ENCODE assay signal across 1 cellular context in genomic region chr1:51265618-51266017, GRCh38.
A peak's percentile ranks its signal among the peaks of the same experiment; 100 is the strongest.
TF ChIP-seq lines count a peak whose summit lies in the region.

No MANE protein-coding gene starts in this region.

TF ChIP-seq in K562, 482 proteins besides CTCF, POLR2A, EP300 and RAD21 (continues in another document):
- no peak for TF ChIP-seq HDAC2 (IDR thresholded peaks at IDR 0.05)
- 0 out of 2 replicates have a peak, but pooled peaks have one; percentile 38 for TF ChIP-seq ARID1B (IDR thresholded peaks at IDR 0.05)
- TF ChIP-seq ZNF518B (CRISPR knock-in tag; IDR thresholded peaks at IDR 0.05) = no peak
- no peak for TF ChIP-seq ETV1 (tag; conservative IDR thresholded peaks at IDR 0.05; ENCODE audit: low read depth)
- TF ChIP-seq MEIS2 (IDR thresholded peaks at IDR 0.05; ENCODE audit: partially characterized antibody) = peak; percentile 55
- peak; percentile 75 for TF ChIP-seq ZNF384 (IDR thresholded peaks at IDR 0.05; ENCODE audit: low read depth, low read length)
- TF ChIP-seq ZNF224 (CRISPR knock-in tag; IDR thresholded peaks at IDR 0.05) = no peak
- no peak for TF ChIP-seq RBM15 (IDR thresholded peaks at IDR 0.05; ENCODE audit: insufficient read depth, low read length)
- TF ChIP-seq BRD4 (IDR thresholded peaks at IDR 0.05) = no peak
- no peak for TF ChIP-seq ZBTB33 (CRISPR knock-in tag; IDR thresholded peaks at IDR 0.05)
- TF ChIP-seq JUND (IDR thresholded peaks at IDR 0.05; ENCODE audit: borderline replicate concordance, low read depth, low read length) = 0 out of 2 replicates have a peak, but pooled peaks have one; percentile 10
- TF ChIP-seq JUND (tag; IDR thresholded peaks at IDR 0.05; ENCODE audit: borderline replicate concordance, low read depth, low read length) = 0 out of 3 replicates have a peak, but pooled peaks have one; percentile 12
- no peak for TF ChIP-seq HMG20A (CRISPR knock-in tag; conservative IDR thresholded peaks at IDR 0.05)
- TF ChIP-seq MNT (conservative IDR thresholded peaks at IDR 0.05) = no peak
- TF ChIP-seq CHAMP1 (IDR thresholded peaks at IDR 0.05) = no peak
- TF ChIP-seq HINFP (tag; conservative IDR thresholded peaks at IDR 0.05; ENCODE audit: low read depth) = no peak
- no peak for TF ChIP-seq ARHGAP35 (IDR thresholded peaks at IDR 0.05; ENCODE audit: partially characterized antibody)
- TF ChIP-seq SAFB (IDR thresholded peaks at IDR 0.05; ENCODE audit: borderline replicate concordance, low read depth, low read length) = no peak
- no peak for TF ChIP-seq TAF1 (IDR thresholded peaks at IDR 0.05; ENCODE audit: control insufficient read depth, extremely low read depth, insufficient read depth, low read length, severe bottlenecking)
- peak; percentile 31; the same call in 1 of the 2 replicates for TF ChIP-seq MECOM (CRISPR knock-in tag; IDR thresholded peaks at IDR 0.05)
- TF ChIP-seq MAFG (tag; conservative IDR thresholded peaks at IDR 0.05) = no peak
- no peak for TF ChIP-seq SRSF3 (IDR thresholded peaks at IDR 0.05; ENCODE audit: insufficient read depth, low read length)
- TF ChIP-seq GABPB1 (CRISPR knock-in tag; IDR thresholded peaks at IDR 0.05) = no peak
- no peak for TF ChIP-seq ZNF232 (CRISPR knock-in tag; IDR thresholded peaks at IDR 0.05)
- no peak for TF ChIP-seq MAFF (IDR thresholded peaks at IDR 0.05; ENCODE audit: low read length)
- TF ChIP-seq PHF8 (IDR thresholded peaks at IDR 0.05; ENCODE audit: borderline replicate concordance, low read length) = no peak
- no peak for TF ChIP-seq ZBTB43 (CRISPR knock-in tag; IDR thresholded peaks at IDR 0.05)
- TF ChIP-seq SAFB2 (IDR thresholded peaks at IDR 0.05; ENCODE audit: borderline replicate concordance, low read depth, low read length, severe bottlenecking) = no peak
- TF ChIP-seq FOXP4 (CRISPR knock-in tag; IDR thresholded peaks at IDR 0.05; ENCODE audit: borderline replicate concordance) = no peak
- no peak for TF ChIP-seq ZFP1 (CRISPR knock-in tag; IDR thresholded peaks at IDR 0.05)
- no peak for TF ChIP-seq TAF7 (tag; IDR thresholded peaks at IDR 0.05)
- TF ChIP-seq RCOR1 (IDR thresholded peaks at IDR 0.05; ENCODE audit: borderline replicate concordance in 1 of 2, low read depth in 2 of 2, low read length in 2 of 2) = no peak
- TF ChIP-seq PKNOX1 (IDR thresholded peaks at IDR 0.05) = peak; percentile 17; the same call in 1 of the 2 replicates
- TF ChIP-seq HES1 (IDR thresholded peaks at IDR 0.05; ENCODE audit: low read depth) = no peak
- TF ChIP-seq CEBPB (tag; IDR thresholded peaks at IDR 0.05) = no peak
- TF ChIP-seq NR3C1 (CRISPR knock-in tag; IDR thresholded peaks at IDR 0.05) = no peak
- no peak for TF ChIP-seq YBX1 (IDR thresholded peaks at IDR 0.05)
- no peak for TF ChIP-seq ZNF3 (CRISPR knock-in tag; IDR thresholded peaks at IDR 0.05)
- no peak for TF ChIP-seq HIVEP1 (CRISPR knock-in tag; IDR thresholded peaks at IDR 0.05)
- TF ChIP-seq CCAR2 (IDR thresholded peaks at IDR 0.05; ENCODE audit: low read depth, low read length) = no peak
- peak; percentile 56; the same call in 1 of the 2 replicates for TF ChIP-seq ZNF121 (CRISPR knock-in tag; conservative IDR thresholded peaks at IDR 0.05)
- peak; percentile 58; the same call in 1 of the 2 replicates for TF ChIP-seq SPI1 (IDR thresholded peaks at IDR 0.05; ENCODE audit: borderline replicate concordance, low read depth, low read length)
- no peak for TF ChIP-seq BMI1 (IDR thresholded peaks at IDR 0.05; ENCODE audit: low read length)
- no peak for TF ChIP-seq THAP12 (CRISPR knock-in tag; IDR thresholded peaks at IDR 0.05)
- TF ChIP-seq SREBF1 (IDR thresholded peaks at IDR 0.05; ENCODE audit: borderline replicate concordance, low read depth, low read length) = no peak
- peak; percentile 28; the same call in 1 of the 2 replicates for TF ChIP-seq SMARCA4 (IDR thresholded peaks at IDR 0.05)
